In the genomic region with DNA sequence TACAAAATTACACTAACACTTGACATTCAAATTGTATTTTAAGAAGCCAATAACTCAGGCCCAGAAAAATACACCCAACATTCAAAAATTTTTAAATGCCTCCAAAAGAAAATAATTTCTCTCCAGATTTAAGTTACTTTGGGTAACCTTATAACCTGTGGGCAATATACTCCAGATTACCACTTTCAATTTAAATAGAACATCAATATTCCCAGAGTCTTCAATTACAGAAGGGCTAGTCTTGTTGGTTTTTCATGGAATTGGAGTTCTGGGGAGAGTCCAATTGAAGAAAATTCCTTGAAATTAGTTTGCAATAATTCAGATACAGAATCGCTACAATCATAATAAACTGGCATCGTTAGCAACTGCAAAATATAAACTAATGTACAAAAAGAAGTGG, we compare ENCODE assay signal across 9 cellular contexts. TPM values are rescaled to one million over a fixed set of nuclear protein-coding genes. Genes with fewer than 3 reads are reported as not detected.
A peak's percentile ranks its signal among the peaks of the same experiment; 100 is the strongest.
DNase-seq lines count a peak whose midpoint lies in the region; TF ChIP-seq lines count a peak whose summit lies in the region.
"Had no signal": no experiment of that assay in that cellular context is flagged by ENCODE, and none has a peak within 500 bp of the region (broad histone marks: within the 10 kb centered on the region; RNA-seq: fewer than 3 reads in every experiment).

No MANE protein-coding gene starts in this region.

- no peak overlapping the region for H3K27ac ChIP-seq in thymus (ENCODE audit: low read depth)

- no peaks in the 10 kb centered on the region for H3K9me3 ChIP-seq in thymus (ENCODE audit: control insufficient read depth)

- no peak for TF ChIP-seq CTCF in kidney epithelial cell (IDR thresholded peaks at IDR 0.05; ENCODE audit: insufficient read depth, low read length, poor library complexity, severe bottlenecking)

- H3K4me1 Mint-ChIP-seq in activated CD4-positive, alpha-beta T cell treated with anti-CD3 and anti-CD28 coated beads, Interleukin-2, amount 10 ng/mL, durations not matched to agents 7 days and 5 days = peaks cover 37% of the 10 kb centered on the region
- H3K4me1 Mint-ChIP-seq in activated naive CD8-positive, alpha-beta T cell treated with anti-CD3 and anti-CD28 coated beads for 36 hours = peaks cover 28% of the 10 kb centered on the region

- no peaks in the 10 kb centered on the region for H3K36me3 ChIP-seq in kidney epithelial cell (ENCODE audit: control insufficient read depth, insufficient read depth, low read length)
- peaks cover 10% of the 10 kb centered on the region for H3K36me3 ChIP-seq in thymus (ENCODE audit: control insufficient read depth, insufficient read depth)

- WGBS in thymus = 29% methylated on average over 2 of the region's 2 CpGs

- CTCF ChIA-PET in activated CD4-positive, alpha-beta T cell treated with anti-CD3 and anti-CD28 coated beads, Interleukin-2, amount 10 ng/mL, durations not matched to agents 7 days and 5 days (lab: Charles Lee) = interaction anchor here (1.4 kb wide), 1 partner anchor 13 kb away, joined by 3 read pairs; no protein-coding TSS in a partner anchor

- no peaks in the 10 kb centered on the region for H3K27me3 Mint-ChIP-seq in activated CD4-positive, alpha-beta T cell treated with anti-CD3 and anti-CD28 coated beads, Interleukin-2, amount 10 ng/mL, durations not matched to agents 7 days and 5 days
- H3K27me3 Mint-ChIP-seq in activated naive CD8-positive, alpha-beta T cell treated with anti-CD3 and anti-CD28 coated beads for 36 hours = no peaks in the 10 kb centered on the region

- POLR2A ChIA-PET in activated CD4-positive, alpha-beta T cell treated with anti-CD3 and anti-CD28 coated beads, Interleukin-2, amount 10 ng/mL, durations not matched to agents 7 days and 5 days (lab: Charles Lee) = no interaction called here

- no peaks in the 10 kb centered on the region for H3K27me3 ChIP-seq in kidney epithelial cell (ENCODE audit: control insufficient read depth, insufficient read depth, low read length)
- H3K27me3 ChIP-seq in thymus (ENCODE audit: control insufficient read depth, insufficient read depth) = no peaks in the 10 kb centered on the region

- no peak for DNase-seq in activated CD4-positive, alpha-beta T cell treated with anti-CD3 and anti-CD28 coated beads, Interleukin-2, amount 10 ng/mL, durations not matched to agents 7 days and 5 days
- no peak for DNase-seq in activated CD4-positive, alpha-beta T cell treated with anti-CD3 and anti-CD28 coated beads for 4 hours
- DNase-seq in activated naive CD8-positive, alpha-beta T cell treated with anti-CD3 and anti-CD28 coated beads for 36 hours = no peak
- no peak for DNase-seq in kidney epithelial cell (ENCODE audit: low read depth)
- DNase-seq in DMS153 treated with DMSO at 0.1 percent for 48 hours (lab: John Stamatoyannopoulos, UW; ENCODE audit: unreplicated experiment) = no peak
- DNase-seq in activated CD8-positive, alpha-beta memory T cell treated with anti-CD3 and anti-CD28 coated beads, Interleukin-2, amount 50 U/mL, for 4 hours = no peak
- DNase-seq in kidney glomerular epithelial cell (lab: John Stamatoyannopoulos, UW) = no peak
- DNase-seq: C1 segment of cervical spinal cord had no signal

- H3K27ac Mint-ChIP-seq in activated CD4-positive, alpha-beta T cell treated with anti-CD3 and anti-CD28 coated beads, Interleukin-2, amount 10 ng/mL, durations not matched to agents 7 days and 5 days = peak overlapping the region; percentile 95
- H3K27ac Mint-ChIP-seq in activated naive CD8-positive, alpha-beta T cell treated with anti-CD3 and anti-CD28 coated beads for 36 hours = peak overlapping the region; percentile 91

- H3K4me3 Mint-ChIP-seq in activated CD4-positive, alpha-beta T cell treated with anti-CD3 and anti-CD28 coated beads, Interleukin-2, amount 10 ng/mL, durations not matched to agents 7 days and 5 days = peak overlapping the region; percentile 97
- peak overlapping the region; percentile 95 for H3K4me3 Mint-ChIP-seq in activated naive CD8-positive, alpha-beta T cell treated with anti-CD3 and anti-CD28 coated beads for 36 hours

- no peaks in the 10 kb centered on the region for H3K9me3 Mint-ChIP-seq in activated CD4-positive, alpha-beta T cell treated with anti-CD3 and anti-CD28 coated beads, Interleukin-2, amount 10 ng/mL, durations not matched to agents 7 days and 5 days
- no peaks in the 10 kb centered on the region for H3K9me3 Mint-ChIP-seq in activated naive CD8-positive, alpha-beta T cell treated with anti-CD3 and anti-CD28 coated beads for 36 hours

- peak overlapping the region; percentile 96 for H3K4me3 ChIP-seq in kidney epithelial cell (ENCODE audit: low read depth, low read length)
- peak overlapping the region; percentile 98 for H3K4me3 ChIP-seq in thymus (ENCODE audit: low read length)

- peaks cover 49% of the 10 kb centered on the region for H3K36me3 Mint-ChIP-seq in activated CD4-positive, alpha-beta T cell treated with anti-CD3 and anti-CD28 coated beads, Interleukin-2, amount 10 ng/mL, durations not matched to agents 7 days and 5 days (ENCODE audit: low read depth)
- H3K36me3 Mint-ChIP-seq in activated naive CD8-positive, alpha-beta T cell treated with anti-CD3 and anti-CD28 coated beads for 36 hours = peaks cover 54% of the 10 kb centered on the region

- H3K4me1 ChIP-seq in thymus (ENCODE audit: control insufficient read depth, insufficient read depth, low read length) = peaks cover 9% of the 10 kb centered on the region

RNA-seq across cellular contexts. Expression of a gene that starts 2.0 kb away (rescaled TPM):
- 100 to 1,000 TPM; 134 to 145 TPM for total RNA-seq in activated CD4-positive, alpha-beta T cell treated with anti-CD3 and anti-CD28 coated beads, Interleukin-2, amount 10 ng/mL, durations not matched to agents 7 days and 5 days
- total RNA-seq in activated naive CD8-positive, alpha-beta T cell treated with anti-CD3 and anti-CD28 coated beads for 36 hours = 100 to 1,000 TPM; 122 TPM
- 58.5 and 72.0 TPM in 2 replicates for total RNA-seq in kidney epithelial cell
- 111 TPM for polyA plus RNA-seq in thymus
